Comparison of ENCODE assay signal across 23 cellular contexts in genomic region chr6:144339859-144340452, GRCh38. TPM values are rescaled to one million over a fixed set of nuclear protein-coding genes. Genes with fewer than 3 reads are reported as not detected.
DNase-seq lines count a peak whose midpoint lies in the region; ATAC-seq and TF ChIP-seq lines count a peak whose summit lies in the region.
"Had no signal": no experiment of that assay in that cellular context is flagged by ENCODE, and none has a peak within 500 bp of the region (broad histone marks: within the 10 kb centered on the region; RNA-seq: fewer than 3 reads in every experiment).

No MANE protein-coding gene starts in this region.

- no peak for DNase-seq in left ventricle myocardium inferior
- DNase-seq in heart left ventricle: no peak
- DNase-seq in esophagus muscularis mucosa (ENCODE audit: extremely low spot score): peak; percentile 68
- DNase-seq in osteocyte (ENCODE audit: extremely low spot score, unreplicated experiment): no peak
- DNase-seq in vagina (ENCODE audit: extremely low spot score in 2 of 2): no peak
- no peak for DNase-seq in sigmoid colon
- DNase-seq in activated CD4-positive, alpha-beta T cell treated with anti-CD3 and anti-CD28 coated beads, Interleukin-2, amount 50 U/mL, for 48 hours: no peak
- DNase-seq: activated CD4-positive, alpha-beta T cell treated with anti-CD3 and anti-CD28 coated beads, Interleukin-2, amount 50 U/mL, for 1 hour; activated gamma-delta T cell; anterior cingulate cortex; CD8-positive, alpha-beta memory T cell; cerebellar nuclear complex; DND-41; effector memory CD8-positive, alpha-beta T cell; MM.1S; NCI-H187; NCI-H446 treated with DMSO at 0.1 percent for 48 hours; posterior cingulate gyrus; RPMI8226; small intestine; stimulated activated CD4-positive, alpha-beta T cell treated with anti-CD3 and anti-CD28 coated beads, Interleukin-4, amount 100 ng/mL, for 24 hours; substantia nigra had no signal

- H3K27ac Mint-ChIP-seq in osteocyte (ENCODE audit: unreplicated experiment): peak overlapping the region; percentile 73

- WGBS in heart left ventricle, 4 donors: 92 to 95% (median 93%) methylated on average over 12 of the region's 12 CpGs
- 96% methylated on average over 12 of the region's 12 CpGs for WGBS in esophagus muscularis mucosa
- WGBS in sigmoid colon, 2 donors: 49 to 86% methylated on average over 12 of the region's 12 CpGs

- no peaks in the 10 kb centered on the region for H3K27me3 Mint-ChIP-seq in osteocyte (ENCODE audit: unreplicated experiment)
- H3K27me3 Mint-ChIP-seq: CD8-positive, alpha-beta memory T cell; effector memory CD8-positive, alpha-beta T cell had no signal

- H3K4me1 Mint-ChIP-seq in osteocyte (ENCODE audit: unreplicated experiment): peaks cover 76% of the 10 kb centered on the region

- TF ChIP-seq CTCF in left ventricle myocardium inferior (IDR thresholded peaks at IDR 0.05; ENCODE audit: borderline replicate concordance) (no peak), heart left ventricle (IDR thresholded peaks at IDR 0.05) (no peak), esophagus muscularis mucosa (IDR thresholded peaks at IDR 0.05) (no peak), osteocyte (IDR thresholded peaks at IDR 0.05) (no peak), vagina (IDR thresholded peaks at IDR 0.05) (no peak), sigmoid colon (IDR thresholded peaks at IDR 0.05) (no peak)

- peaks cover 4% of the 10 kb centered on the region for H3K36me3 Mint-ChIP-seq in osteocyte (ENCODE audit: unreplicated experiment)

- TF ChIP-seq EP300 in esophagus muscularis mucosa (IDR thresholded peaks at IDR 0.05) (no peak), sigmoid colon (IDR thresholded peaks at IDR 0.05) (no peak)

- H3K9me3 ChIP-seq in left ventricle myocardium inferior (replicated peaks) (no peaks in the 10 kb centered on the region), heart left ventricle (no peaks in the 10 kb centered on the region), esophagus muscularis mucosa (no peaks in the 10 kb centered on the region), vagina (no peaks in the 10 kb centered on the region), sigmoid colon (no peaks in the 10 kb centered on the region)

- no peaks in the 10 kb centered on the region for H3K36me3 ChIP-seq in left ventricle myocardium inferior
- H3K36me3 ChIP-seq in heart left ventricle: no peaks in the 10 kb centered on the region
- H3K36me3 ChIP-seq in esophagus muscularis mucosa: no peaks in the 10 kb centered on the region
- no peaks in the 10 kb centered on the region for H3K36me3 ChIP-seq in vagina
- no peaks in the 10 kb centered on the region for H3K36me3 ChIP-seq in sigmoid colon

- H3K27ac ChIP-seq in left ventricle myocardium inferior (replicated peaks) (peak overlapping the region; percentile 56), heart left ventricle (peak overlapping the region in 4 of 12 donors; percentile 1 to 65 (median 11)), esophagus muscularis mucosa (replicated peaks in 1 of 4) (peak overlapping the region in 2 of 4 donors; percentile 13 to 43), vagina (peak overlapping the region; percentile 5), sigmoid colon (peak overlapping the region in 2 of 4 donors; percentile 1 to 8)

- no peak overlapping the region for H3K4me3 Mint-ChIP-seq in osteocyte (ENCODE audit: unreplicated experiment)

- intact Hi-C loops in left ventricle myocardium inferior (cut with micrococcal nuclease): loop anchor here (10.0 kb wide), 1 partner anchor 45 kb away; no protein-coding TSS in a partner anchor
- intact Hi-C loops in heart left ventricle (cut with DNase I): loop anchor here in 5 of 10 donors (5.0 to 10.0 kb wide), 4 partner anchors 37 to 55 kb away; partner anchors contain the start of gene UTRN (in 3 of the 5)
- intact Hi-C loops in esophagus muscularis mucosa (cut with DNase I): no loop called here
- intact Hi-C loops in vagina (cut with DNase I): no loop called here
- intact Hi-C loops in sigmoid colon (cut with DNase I): no loop called here

- peaks cover 90% of the 10 kb centered on the region for H3K4me1 ChIP-seq in left ventricle myocardium inferior
- H3K4me1 ChIP-seq in heart left ventricle: peaks cover 3 to 95% (median 68%) of the 10 kb centered on the region in 12 donors
- peaks cover 56 to 78% (median 61%) of the 10 kb centered on the region in 4 donors for H3K4me1 ChIP-seq in esophagus muscularis mucosa
- peaks cover 89% of the 10 kb centered on the region for H3K4me1 ChIP-seq in vagina
- peaks cover 0 to 25% (median 15%) of the 10 kb centered on the region in 4 donors for H3K4me1 ChIP-seq in sigmoid colon

- no peak for TF ChIP-seq POLR2A in heart left ventricle (IDR thresholded peaks at IDR 0.05)
- TF ChIP-seq POLR2A in esophagus muscularis mucosa (IDR thresholded peaks at IDR 0.05; ENCODE audit: low read depth): no peak
- TF ChIP-seq POLR2A in vagina (IDR thresholded peaks at IDR 0.05): no peak
- no peak for TF ChIP-seq POLR2A in sigmoid colon (IDR thresholded peaks at IDR 0.05)

- ATAC-seq in heart left ventricle (no peak), GM19023 (IDR thresholded peaks at IDR 0.05; ENCODE audit: unreplicated experiment) (no peak)
- ATAC-seq: effector memory CD8-positive, alpha-beta T cell had no signal

- no peaks in the 10 kb centered on the region for H3K9me3 Mint-ChIP-seq in osteocyte (ENCODE audit: unreplicated experiment)
- H3K9me3 Mint-ChIP-seq: CD8-positive, alpha-beta memory T cell; effector memory CD8-positive, alpha-beta T cell had no signal

- H3K4me3 ChIP-seq in left ventricle myocardium inferior (no peak overlapping the region), heart left ventricle (no peak overlapping the region), esophagus muscularis mucosa (no peak overlapping the region), vagina (no peak overlapping the region), sigmoid colon (no peak overlapping the region)

- H3K27me3 ChIP-seq in left ventricle myocardium inferior (ENCODE audit: low read depth) (no peaks in the 10 kb centered on the region), heart left ventricle (no peaks in the 10 kb centered on the region), esophagus muscularis mucosa (no peaks in the 10 kb centered on the region), vagina (no peaks in the 10 kb centered on the region), sigmoid colon (no peaks in the 10 kb centered on the region)

RNA-seq across cellular contexts. Expression of gene UTRN, which starts 54.8 kb away (rescaled TPM):
- total RNA-seq in left ventricle myocardium inferior: 68.3 TPM
- total RNA-seq in heart left ventricle: 100 to 1,000 TPM in 3 of 9 donors, 10 to 100 TPM in 6; 69.3 to 129 (median 86.0) TPM
- polyA plus RNA-seq in heart left ventricle: 10 to 100 TPM; 13.9 to 28.8 TPM
- 100 to 1,000 TPM in 3 of 4 donors, 10 to 100 TPM in 1; 98.6 to 112 (median 102) TPM for total RNA-seq in esophagus muscularis mucosa
- 144 and 152 TPM in 2 replicates for total RNA-seq in osteocyte
- 160 TPM for total RNA-seq in vagina
- total RNA-seq in sigmoid colon: 100 to 1,000 TPM in 2 of 4 donors, 10 to 100 TPM in 2; 36.2 to 143 (median 112) TPM
- polyA plus RNA-seq in sigmoid colon: 10 to 100 TPM in 2 of 3 donors, 1 to 10 TPM in 1; 9.0 to 36.7 (median 13.4) TPM
